8 cellular contexts compared by ENCODE assay signal in genomic region chr2:227163998-227164744, GRCh38. TPM values are rescaled to one million over a fixed set of nuclear protein-coding genes. Genes with fewer than 3 reads are reported as not detected.
DNase-seq lines count a peak whose midpoint lies in the region; ATAC-seq, FAIRE-seq and TF ChIP-seq lines count a peak whose summit lies in the region.

COL4A3 (plus strand) TSS chr2:227164624; CDS start chr2:227164727, 103 bp downstream.
COL4A4 (minus strand) TSS chr2:227164205; CDS start chr2:227147483, 16,722 bp downstream.

- no peak for FAIRE-seq in astrocyte (lab: Jason Lieb, UNC)

- H3K36me3 Mint-ChIP-seq in activated CD4-positive, alpha-beta T cell treated with anti-CD3 and anti-CD28 coated beads, Interleukin-2, amount 10 ng/mL, durations not matched to agents 7 days and 5 days (ENCODE audit: low read depth) = no peaks in the 10 kb centered on the region
- H3K36me3 Mint-ChIP-seq in GM23338 (ENCODE audit: low read depth) (no peaks in the 10 kb centered on the region), astrocyte (ENCODE audit: low read depth, unreplicated experiment) (peaks cover under 1% of the 10 kb centered on the region)
- no peaks in the 10 kb centered on the region for H3K36me3 Mint-ChIP-seq in stimulated activated naive CD8-positive, alpha-beta T cell treated with anti-CD3 and anti-CD28 coated beads, Interleukin-15, Interleukin-2, amounts not matched to agents 100 ng/mL and 50 ng/mL, for 24 hours (ENCODE audit: low read depth)

- peak within 1 kb of the TSS; percentile 90 for H3K4me2 ChIP-seq in GM23338
- H3K4me2 ChIP-seq in astrocyte (ENCODE audit: low read length) = peak within 1 kb of the TSS; percentile 86

- no peak for TF ChIP-seq CTCF in GM23338 (conservative IDR thresholded peaks at IDR 0.05; ENCODE audit: low read depth in 2 of 2)
- peak; percentile 4; the same call in 1 of the 2 replicates for TF ChIP-seq CTCF in LNCaP clone FGC (IDR thresholded peaks at IDR 0.05; ENCODE audit: control insufficient read depth, extremely low read depth, insufficient read depth)
- no peak for TF ChIP-seq CTCF in astrocyte (IDR thresholded peaks at IDR 0.05; ENCODE audit: insufficient read depth, low read depth, low read length)

- POLR2A ChIA-PET in activated CD4-positive, alpha-beta T cell treated with anti-CD3 and anti-CD28 coated beads, Interleukin-2, amount 10 ng/mL, durations not matched to agents 7 days and 5 days (lab: Charles Lee) = no interaction called here

- no peaks in the 10 kb centered on the region for H4K20me1 ChIP-seq in GM23338 (replicated peaks; ENCODE audit: insufficient read depth)
- no peaks in the 10 kb centered on the region for H4K20me1 ChIP-seq in astrocyte (ENCODE audit: insufficient read depth, low read length)

- peak within 1 kb of the TSS; percentile 92 for H2AFZ ChIP-seq in GM23338
- H2AFZ ChIP-seq in astrocyte (ENCODE audit: low read depth, low read length) = peak within 1 kb of the TSS; percentile 67

- H3K27ac Mint-ChIP-seq in activated CD4-positive, alpha-beta T cell treated with anti-CD3 and anti-CD28 coated beads, Interleukin-2, amount 10 ng/mL, durations not matched to agents 7 days and 5 days = no peak within 1 kb of the TSS
- H3K27ac Mint-ChIP-seq in GM23338 (no peak within 1 kb of the TSS), astrocyte (ENCODE audit: unreplicated experiment) (no peak within 1 kb of the TSS)
- no peak within 1 kb of the TSS for H3K27ac Mint-ChIP-seq in stimulated activated naive CD8-positive, alpha-beta T cell treated with anti-CD3 and anti-CD28 coated beads, Interleukin-15, Interleukin-2, amounts not matched to agents 100 ng/mL and 50 ng/mL, for 24 hours

- H3K9me3 ChIP-seq in astrocyte (ENCODE audit: insufficient read depth, low read depth, low read length) = no peaks in the 10 kb centered on the region

- no peaks in the 10 kb centered on the region for H3K79me2 ChIP-seq in GM23338 (replicated peaks; ENCODE audit: insufficient read depth)
- no peaks in the 10 kb centered on the region for H3K79me2 ChIP-seq in astrocyte (ENCODE audit: insufficient read depth, low read length)

- peaks cover 11% of the 10 kb centered on the region for H3K4me1 Mint-ChIP-seq in activated CD4-positive, alpha-beta T cell treated with anti-CD3 and anti-CD28 coated beads, Interleukin-2, amount 10 ng/mL, durations not matched to agents 7 days and 5 days
- H3K4me1 Mint-ChIP-seq in GM23338 (peaks cover 15% of the 10 kb centered on the region), astrocyte (ENCODE audit: low read depth, unreplicated experiment) (peaks cover 2% of the 10 kb centered on the region)
- peaks cover 13% of the 10 kb centered on the region for H3K4me1 Mint-ChIP-seq in stimulated activated naive CD8-positive, alpha-beta T cell treated with anti-CD3 and anti-CD28 coated beads, Interleukin-15, Interleukin-2, amounts not matched to agents 100 ng/mL and 50 ng/mL, for 24 hours (ENCODE audit: low read depth)

- H3K27ac ChIP-seq in GM23338 (ENCODE audit: low read depth) = no peak within 1 kb of the TSS
- H3K27ac ChIP-seq in astrocyte (ENCODE audit: low read depth, low read length) = no peak within 1 kb of the TSS

- H3K4me3 ChIP-seq in GM23338 (peak within 1 kb of the TSS; percentile 78), LNCaP clone FGC (ENCODE audit: low read depth, low read length) (peak within 1 kb of the TSS; percentile 49), astrocyte (ENCODE audit: insufficient read depth, low read depth, low read length) (peak within 1 kb of the TSS; percentile 53)

- peak; percentile 88 for ATAC-seq in GM23338

- CTCF ChIA-PET in activated CD4-positive, alpha-beta T cell treated with anti-CD3 and anti-CD28 coated beads, Interleukin-2, amount 10 ng/mL, durations not matched to agents 7 days and 5 days (lab: Charles Lee) = no interaction called here

- peak within 1 kb of the TSS; percentile 59 for H3K4me3 Mint-ChIP-seq in activated CD4-positive, alpha-beta T cell treated with anti-CD3 and anti-CD28 coated beads, Interleukin-2, amount 10 ng/mL, durations not matched to agents 7 days and 5 days
- H3K4me3 Mint-ChIP-seq in GM23338 (peak within 1 kb of the TSS; percentile 80), astrocyte (ENCODE audit: unreplicated experiment) (peak within 1 kb of the TSS; percentile 77)
- peak within 1 kb of the TSS; percentile 61 for H3K4me3 Mint-ChIP-seq in stimulated activated naive CD8-positive, alpha-beta T cell treated with anti-CD3 and anti-CD28 coated beads, Interleukin-15, Interleukin-2, amounts not matched to agents 100 ng/mL and 50 ng/mL, for 24 hours

- H3K9me3 Mint-ChIP-seq in activated CD4-positive, alpha-beta T cell treated with anti-CD3 and anti-CD28 coated beads, Interleukin-2, amount 10 ng/mL, durations not matched to agents 7 days and 5 days = no peaks in the 10 kb centered on the region
- H3K9me3 Mint-ChIP-seq in GM23338 = no peaks in the 10 kb centered on the region
- peaks cover 9% of the 10 kb centered on the region for H3K9me3 Mint-ChIP-seq in astrocyte (ENCODE audit: unreplicated experiment)
- peaks cover 6% of the 10 kb centered on the region for H3K9me3 Mint-ChIP-seq in stimulated activated naive CD8-positive, alpha-beta T cell treated with anti-CD3 and anti-CD28 coated beads, Interleukin-15, Interleukin-2, amounts not matched to agents 100 ng/mL and 50 ng/mL, for 24 hours

- H3K4me1 ChIP-seq in GM23338 (ENCODE audit: insufficient read depth) (peaks cover 17% of the 10 kb centered on the region), astrocyte (ENCODE audit: insufficient read depth, low read length) (peaks cover 5% of the 10 kb centered on the region)

- H3K9me2 ChIP-seq in GM23338 (ENCODE audit: insufficient read depth) = no peaks in the 10 kb centered on the region

- H3K27me3 ChIP-seq in GM23338 (ENCODE audit: insufficient read depth) (peaks cover 29% of the 10 kb centered on the region), astrocyte (ENCODE audit: insufficient read depth, low read length) (peaks cover 17% of the 10 kb centered on the region)

- H3F3A ChIP-seq in GM23338 (replicated peaks; ENCODE audit: low read depth) = no peaks in the 10 kb centered on the region

- DNase-seq in activated CD4-positive, alpha-beta T cell treated with anti-CD3 and anti-CD28 coated beads, Interleukin-2, amount 10 ng/mL, durations not matched to agents 7 days and 5 days = peak; percentile 10
- DNase-seq in activated CD4-positive, alpha-beta T cell treated with anti-CD3 and anti-CD28 coated beads for 4 hours = no peak
- DNase-seq in GM23338 (ENCODE audit: low spot score) (peak; percentile 76), LNCaP clone FGC (ENCODE audit: low read depth) (no peak), astrocyte (ENCODE audit: low read depth) (peak; percentile 8), iris pigment epithelial cell (ENCODE audit: low read depth) (peak; percentile 31), kidney glomerular epithelial cell (lab: John Stamatoyannopoulos, UW) (no peak)

- no peaks in the 10 kb centered on the region; the same call in 1 of the 2 replicates for H3K36me3 ChIP-seq in GM23338 (ENCODE audit: insufficient read depth)
- H3K36me3 ChIP-seq in astrocyte (ENCODE audit: insufficient read depth, low read length) = no peaks in the 10 kb centered on the region

- H3K27me3 Mint-ChIP-seq in activated CD4-positive, alpha-beta T cell treated with anti-CD3 and anti-CD28 coated beads, Interleukin-2, amount 10 ng/mL, durations not matched to agents 7 days and 5 days = peaks cover 70% of the 10 kb centered on the region
- peaks cover 23% of the 10 kb centered on the region for H3K27me3 Mint-ChIP-seq in GM23338 (ENCODE audit: insufficient read depth, low read depth, poor library complexity)
- peaks cover 61% of the 10 kb centered on the region for H3K27me3 Mint-ChIP-seq in astrocyte (ENCODE audit: low read depth, unreplicated experiment)
- H3K27me3 Mint-ChIP-seq in stimulated activated naive CD8-positive, alpha-beta T cell treated with anti-CD3 and anti-CD28 coated beads, Interleukin-15, Interleukin-2, amounts not matched to agents 100 ng/mL and 50 ng/mL, for 24 hours = peaks cover 68% of the 10 kb centered on the region

- no peak within 1 kb of the TSS for H3K9ac ChIP-seq in astrocyte (ENCODE audit: low read length)

TF ChIP-seq in GM23338, 12 proteins besides CTCF, POLR2A, EP300 and RAD21:
- TF ChIP-seq ETS1 (IDR thresholded peaks at IDR 0.05) (no peak), ZNF114 (CRISPR knock-in tag; IDR thresholded peaks at IDR 0.05) (no peak), STAT1 (IDR thresholded peaks at IDR 0.05; ENCODE audit: unreplicated experiment) (no peak), JUNB (IDR thresholded peaks at IDR 0.05; ENCODE audit: unreplicated experiment) (no peak)

RNA-seq across cellular contexts. Expression of gene COL4A3, which starts in this region (rescaled TPM):
- total RNA-seq in activated CD4-positive, alpha-beta T cell treated with anti-CD3 and anti-CD28 coated beads, Interleukin-2, amount 10 ng/mL, durations not matched to agents 7 days and 5 days = not detected
- total RNA-seq in GM23338 (2014; rRNA removed; shearing (Covaris generic)) = 1.2 and 3.5 TPM in 2 replicates
- 1.1 and 1.3 TPM in 2 replicates for polyA plus RNA-seq in GM23338 (2016; fragmentation: Nextera tagmentation; extraction: Ambion mirVana)
- 0.02 TPM in 1 of 2 replicates, not detected in the other for total RNA-seq in astrocyte

RNA-seq across cellular contexts. Expression of gene COL4A4, which starts in this region (rescaled TPM):
- total RNA-seq in activated CD4-positive, alpha-beta T cell treated with anti-CD3 and anti-CD28 coated beads, Interleukin-2, amount 10 ng/mL, durations not matched to agents 7 days and 5 days = under 1 TPM; 0.06 to 0.15 TPM
- total RNA-seq in GM23338 (2014; rRNA removed; shearing (Covaris generic)) = 1.4 and 3.1 TPM in 2 replicates
- 0.82 and 1.3 TPM in 2 replicates for polyA plus RNA-seq in GM23338 (2016; fragmentation: Nextera tagmentation; extraction: Ambion mirVana)
- 0.36 and 0.62 TPM in 2 replicates for total RNA-seq in astrocyte

Comparison
In these comparisons a context has a peak if more than half of its experiments do, and no peak if none do; other contexts are left out.
1. Peak in DNase-seq in activated CD4-positive, alpha-beta T cell treated with anti-CD3 and anti-CD28 coated beads, Interleukin-2, amount 10 ng/mL, durations not matched to agents 7 days and 5 days; RNA of the genes that start here not detected or under 1 TPM.
2. Peak in DNase-seq, H3K4me3 ChIP-seq and H3K4me2 ChIP-seq in astrocyte; RNA of the genes that start here not detected or under 1 TPM.
3. DNase-seq: peak in GM23338 (single experiment) and iris pigment epithelial cell (single experiment); none in activated CD4-positive, alpha-beta T cell treated with anti-CD3 and anti-CD28 coated beads for 4 hours (0 of 2), LNCaP clone FGC (single experiment) and kidney glomerular epithelial cell (single experiment).
4. Peak in every context shown above with its lines, with median percentiles within 50 percentile points of each other: H3K4me3 Mint-ChIP-seq and H3K4me3 ChIP-seq.